Comparison of ENCODE assay signal across 23 cellular contexts in the genomic region with DNA sequence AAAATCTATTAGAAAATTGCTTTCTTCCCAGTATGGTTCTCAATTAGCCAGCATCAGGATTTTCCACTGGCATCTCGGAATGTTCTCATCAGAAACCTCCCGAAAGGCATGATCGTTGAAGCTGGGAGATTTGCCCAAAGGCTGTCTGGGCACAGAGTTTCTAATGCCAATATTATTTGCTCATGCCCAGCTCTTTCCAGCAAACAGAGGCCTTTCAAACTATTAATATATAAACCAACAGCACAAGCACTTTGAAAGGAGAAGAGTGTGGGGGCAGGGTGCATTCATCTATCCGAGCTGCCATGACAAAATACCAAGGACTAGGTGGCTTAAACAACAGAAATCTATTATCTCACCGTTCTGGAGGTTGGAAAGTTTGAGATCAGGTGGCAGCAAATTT.
"Had no signal": no experiment of that assay in that cellular context is flagged by ENCODE, and none has a peak within 500 bp of the region (broad histone marks: within the 10 kb centered on the region; RNA-seq: fewer than 3 reads in every experiment).

No MANE protein-coding gene starts in this region.

- DNase-seq: colonic mucosa; cortex of kidney; dermis blood vessel endothelial cell; dorsolateral prefrontal cortex; effector CD4-positive, alpha-beta T cell; effector CD8-positive, alpha-beta T cell; effector memory CD4-positive, alpha-beta T cell; effector memory CD8-positive, alpha-beta T cell; endodermal cell; erythroblast; esophagus squamous epithelium; foreskin fibroblast; foreskin keratinocyte; foreskin melanocyte; gastrocnemius medialis; glutamatergic neuron; heart left ventricle; heart right ventricle had no signal

- ATAC-seq: effector memory CD8-positive, alpha-beta T cell; esophagus mucosa; foreskin keratinocyte; gastrocnemius medialis; gastroesophageal sphincter; heart left ventricle; heart right ventricle had no signal

- H3K27ac ChIP-seq: colonic mucosa, coronary artery, dorsolateral prefrontal cortex, epithelial cell of prostate, esophagus muscularis mucosa, esophagus squamous epithelium, foreskin keratinocyte, gastrocnemius medialis, gastroesophageal sphincter, heart left ventricle, heart right ventricle had no signal

- H3K4me3 ChIP-seq: colonic mucosa, coronary artery, dorsolateral prefrontal cortex, esophagus muscularis mucosa, esophagus squamous epithelium, gastrocnemius medialis, gastroesophageal sphincter, heart left ventricle, heart right ventricle had no signal

- H3K4me1 ChIP-seq: colonic mucosa, esophagus muscularis mucosa, esophagus squamous epithelium, foreskin keratinocyte, gastrocnemius medialis, gastroesophageal sphincter had no signal

- H3K36me3 ChIP-seq: colonic mucosa, esophagus muscularis mucosa, esophagus squamous epithelium, gastrocnemius medialis, gastroesophageal sphincter, heart left ventricle, heart right ventricle had no signal

- H3K9me3 ChIP-seq: colonic mucosa, esophagus muscularis mucosa, esophagus squamous epithelium, heart left ventricle had no signal

- H3K27me3 ChIP-seq: colonic mucosa, dorsolateral prefrontal cortex, esophagus muscularis mucosa, esophagus squamous epithelium, foreskin keratinocyte, gastrocnemius medialis, gastroesophageal sphincter had no signal
